Comparison of ENCODE assay signal across 13 cellular contexts in the genomic region with DNA sequence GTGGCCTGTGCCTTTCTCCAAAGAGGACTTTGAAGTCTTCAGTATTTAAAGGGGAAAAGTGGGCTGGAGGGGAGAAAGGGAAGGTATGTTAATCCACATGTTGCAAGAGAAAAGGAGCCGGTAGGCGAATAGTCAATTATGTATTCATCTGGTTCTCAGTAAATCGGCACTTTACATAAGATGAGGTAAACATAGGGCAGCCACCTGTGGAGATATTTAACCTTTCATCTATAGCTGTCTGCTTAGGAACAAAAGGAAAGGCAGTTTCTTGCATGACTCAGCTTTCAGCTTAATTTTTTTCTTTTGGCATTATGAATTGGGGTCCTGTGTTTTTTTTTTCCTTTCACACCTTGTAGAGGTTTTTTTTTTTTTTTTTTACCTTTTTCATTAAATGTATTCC. TPM values are rescaled to one million over a fixed set of nuclear protein-coding genes. Genes with fewer than 3 reads are reported as not detected.
DNase-seq lines count a peak whose midpoint lies in the region; ATAC-seq and TF ChIP-seq lines count a peak whose summit lies in the region.
"Had no signal": no experiment of that assay in that cellular context is flagged by ENCODE, and none has a peak within 500 bp of the region (broad histone marks: within the 10 kb centered on the region; RNA-seq: fewer than 3 reads in every experiment).

No MANE protein-coding gene starts in this region.

- no peak overlapping the region for H2AFZ ChIP-seq in DND-41 (ENCODE audit: low read depth, low read length)
- H2AFZ ChIP-seq: hepatocyte had no signal

- H4K20me1 ChIP-seq in DND-41 (ENCODE audit: insufficient read depth, low read length), result peaks cover 7% of the 10 kb centered on the region; the same call in 1 of the 2 replicates

- TF ChIP-seq CTCF in DND-41 (IDR thresholded peaks at IDR 0.05; ENCODE audit: borderline replicate concordance, extremely low read depth, low read length, poor library complexity, severe bottlenecking) (no peak), Calu3 (IDR thresholded peaks at IDR 0.05; ENCODE audit: unreplicated experiment) (no peak)

- H3K36me3 ChIP-seq in DND-41 (ENCODE audit: insufficient read depth, low read length) (peaks cover 44% of the 10 kb centered on the region), NT2/D1 (ENCODE audit: insufficient read depth, insufficient read length, low read length) (no peaks in the 10 kb centered on the region)
- H3K36me3 ChIP-seq: upper lobe of right lung had no signal

- no peaks in the 10 kb centered on the region for H3K27me3 Mint-ChIP-seq in Calu3 (ENCODE audit: unreplicated experiment)

- H3K27me3 ChIP-seq in DND-41 (ENCODE audit: insufficient read depth, low read length, poor library complexity) (no peaks in the 10 kb centered on the region), NT2/D1 (ENCODE audit: insufficient read depth, insufficient read length) (no peaks in the 10 kb centered on the region)
- H3K27me3 ChIP-seq: hepatocyte, upper lobe of right lung had no signal

- H3K4me3 ChIP-seq in DND-41 (ENCODE audit: low read depth in 1 of 2, low read length in 2 of 2), result no peak overlapping the region
- no peak overlapping the region for H3K4me3 ChIP-seq in NT2/D1 (ENCODE audit: insufficient read length, low read depth)
- H3K4me3 ChIP-seq: hepatocyte, upper lobe of right lung had no signal

- H3K36me3 Mint-ChIP-seq in Calu3 (ENCODE audit: insufficient read depth, unreplicated experiment), result peaks cover 4% of the 10 kb centered on the region

- no peak overlapping the region for H3K27ac ChIP-seq in DND-41 (ENCODE audit: low read length)
- H3K27ac ChIP-seq: hepatocyte, upper lobe of right lung had no signal

- H3K79me2 ChIP-seq in DND-41 (ENCODE audit: insufficient read depth, low read length), result peaks cover 71% of the 10 kb centered on the region

- ATAC-seq in DND-41 (ENCODE audit: insufficient read depth, low read depth) (peak; percentile 53; the same call in 2 of the 3 replicates), esophagus mucosa (no peak)
- ATAC-seq: upper lobe of right lung had no signal

- H3K4me2 ChIP-seq in DND-41 (ENCODE audit: insufficient read depth, low read length), result no peak overlapping the region
- H3K4me2 ChIP-seq: hepatocyte had no signal

- no TSS peak for BruUV-seq in Calu3 (replicated peaks; lab: Mats Ljungman, UMichigan)

- DNase-seq in NCI-H2081 (lab: John Stamatoyannopoulos, UW) (peak; percentile 42 to 66), NCI-H2081 treated with DMSO at 0.1 percent for 48 hours (lab: John Stamatoyannopoulos, UW) (no peak), DND-41 (no peak), NT2/D1 (ENCODE audit: low read depth, low spot score) (peak; percentile 87), iPS DF 19.7 (ENCODE audit: low read depth, low spot score) (peak; percentile 90), Calu3 (no peak), UCSD-AML1 (lab: John Stamatoyannopoulos, UW; ENCODE audit: unreplicated experiment) (no peak)
- DNase-seq: 8988T, caudate nucleus, nucleus accumbens had no signal

- intact Hi-C loops in Calu3 (cut with micrococcal nuclease; ENCODE audit: unreplicated experiment), result no loop called here

- peaks cover 8% of the 10 kb centered on the region for H3K9me3 Mint-ChIP-seq in Calu3 (ENCODE audit: low read depth, unreplicated experiment)

- H3K9me3 ChIP-seq in DND-41 (ENCODE audit: insufficient read depth, low read length, severe bottlenecking) (peaks cover 14% of the 10 kb centered on the region), NT2/D1 (ENCODE audit: insufficient read depth, low read length) (peaks cover 79% of the 10 kb centered on the region)
- H3K9me3 ChIP-seq: upper lobe of right lung had no signal

- peaks cover 11% of the 10 kb centered on the region for H3K4me1 Mint-ChIP-seq in Calu3 (ENCODE audit: low read depth, unreplicated experiment)

- H3K4me3 Mint-ChIP-seq in Calu3 (ENCODE audit: low read depth, unreplicated experiment), result no peak overlapping the region

- H3K4me1 ChIP-seq in DND-41 (ENCODE audit: insufficient read depth, low read length) (no peaks in the 10 kb centered on the region), NT2/D1 (ENCODE audit: insufficient read depth, insufficient read length) (no peaks in the 10 kb centered on the region)

- no peak overlapping the region for H3K27ac Mint-ChIP-seq in Calu3 (ENCODE audit: unreplicated experiment)

- no peak overlapping the region for H3K9ac ChIP-seq in DND-41 (ENCODE audit: low read depth, low read length)
- H3K9ac ChIP-seq in NT2/D1 (ENCODE audit: insufficient read length, low read depth), result no peak overlapping the region

- CTCF ChIA-PET in Calu3 (lab: Charles Lee), result no interaction called here

RNA-seq across cellular contexts. Expression of gene FGD3, which starts 42.2 kb away (rescaled TPM):
- total RNA-seq in Calu3 (2022), result 3.1 and 4.5 TPM in 2 replicates
- total RNA-seq in esophagus mucosa, result 2.1 TPM

Comparison
In these comparisons a context has a peak if more than half of its experiments do, and no peak if none do; other contexts are left out.
1. DNase-seq: peak in NCI-H2081 (2 of 2), NT2/D1 (single experiment) and iPS DF 19.7 (single experiment); none in NCI-H2081 treated with DMSO at 0.1 percent for 48 hours (single experiment), DND-41 (single experiment), Calu3 (single experiment) and UCSD-AML1 (single experiment).